ENCODE assay signal across 8 cellular contexts in the genomic region with DNA sequence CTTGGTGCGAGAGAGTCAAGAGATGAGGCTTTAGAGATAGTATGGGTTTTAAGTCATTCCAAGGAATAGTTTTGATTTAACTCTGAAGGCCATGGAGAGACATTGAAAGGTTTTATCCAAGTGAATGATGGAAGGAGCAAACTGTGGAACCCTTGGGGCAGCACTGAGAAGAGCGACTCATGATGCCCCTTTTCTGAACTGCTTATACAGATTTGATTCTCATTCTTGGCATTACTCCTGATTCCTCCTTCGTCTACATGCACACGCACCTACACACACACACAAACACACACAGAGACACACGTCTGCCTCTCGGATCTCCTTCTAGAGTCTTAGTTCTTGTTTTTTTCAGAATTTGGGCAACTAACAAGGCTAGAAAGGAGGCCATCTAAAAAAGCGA.
DNase-seq lines count a peak whose midpoint lies in the region; ATAC-seq, FAIRE-seq and TF ChIP-seq lines count a peak whose summit lies in the region.
"Not testable (repeated sequence)": the region's sequence is repeated elsewhere in the genome, so short reads cannot be mapped to it uniquely, and the experiment has no call there.

No MANE protein-coding gene starts in this region.

- POLR2A ChIA-PET in A549 (lab: Yijun Ruan, JAX), result not testable (repeated sequence)

- CTCF ChIA-PET in A549 (lab: Yijun Ruan, JAX), result not testable (repeated sequence)

- not testable (repeated sequence) for H3K27me3 Mint-ChIP-seq in endodermal cell (ENCODE audit: insufficient read depth)

- H3K79me2 ChIP-seq in mesendoderm (ENCODE audit: control insufficient read depth, insufficient read depth, low read length), result not testable (repeated sequence)

- H3K4me1 Mint-ChIP-seq in endodermal cell, result not testable (repeated sequence)

- not testable (repeated sequence) for H4K5ac ChIP-seq in mesendoderm (ENCODE audit: low read length)

- H3K27ac ChIP-seq in A549; endodermal cell (ENCODE audit: low read depth, low read length); mesendoderm (ENCODE audit: low read depth, low read length); sigmoid colon; upper lobe of right lung: not testable (repeated sequence)

- H3K9ac ChIP-seq in endodermal cell (ENCODE audit: extremely low read depth, low read length, poor library complexity, severe bottlenecking); mesendoderm (ENCODE audit: low read length): not testable (repeated sequence)

- H3K23ac ChIP-seq in mesendoderm (ENCODE audit: low read length), result not testable (repeated sequence)

- H3K27me3 ChIP-seq in endodermal cell (ENCODE audit: control insufficient read depth, insufficient read depth, low read length, poor library complexity, severe bottlenecking); mesendoderm (ENCODE audit: insufficient read depth, low read length, poor library complexity); sigmoid colon; upper lobe of right lung: not testable (repeated sequence)

- not testable (repeated sequence) for H3K4me3 ChIP-seq in A549, sigmoid colon, upper lobe of right lung
- H3K4me3 ChIP-seq in endodermal cell (ENCODE audit: low read length) (peak overlapping the region; percentile 16), mesendoderm (ENCODE audit: low read length) (peak overlapping the region; percentile 0)

- in situ Hi-C loops in GM13976 (cut with MboI; ENCODE audit: low sequenced_read_pairs, unreplicated experiment), result not testable (repeated sequence)

- H3K9me3 ChIP-seq in A549, result peaks cover 42% of the 10 kb centered on the region
- peaks cover 97% of the 10 kb centered on the region for H3K9me3 ChIP-seq in endodermal cell (ENCODE audit: control insufficient read depth, low read length)
- H3K9me3 ChIP-seq in sigmoid colon, result peaks cover 0 to 47% (median under 1%) of the 10 kb centered on the region in 4 donors
- H3K9me3 ChIP-seq in upper lobe of right lung, result peaks cover 13% of the 10 kb centered on the region

- not testable (repeated sequence) for H2BK5ac ChIP-seq in mesendoderm (ENCODE audit: low read length)

- H3K4me3 Mint-ChIP-seq in endodermal cell, result not testable (repeated sequence)

- TF ChIP-seq RAD21 in A549 (conservative IDR thresholded peaks at IDR 0.05 in 1 of 2, IDR thresholded peaks at IDR 0.05 in 1 of 2), result not testable (repeated sequence)

- not testable (repeated sequence) for H3K18ac ChIP-seq in mesendoderm (ENCODE audit: low read length)

- not testable (repeated sequence) for H3K9me3 Mint-ChIP-seq in endodermal cell

- H2BK15ac ChIP-seq in mesendoderm (replicated peaks; ENCODE audit: low read depth), result not testable (repeated sequence)

- TF ChIP-seq EP300 in A549 (IDR thresholded peaks at IDR 0.05); sigmoid colon (IDR thresholded peaks at IDR 0.05): not testable (repeated sequence)

- not testable (repeated sequence) for H3K4ac ChIP-seq in mesendoderm (ENCODE audit: low read depth, low read length)

- not testable (repeated sequence) for DNase-seq in A549 (ENCODE audit: low read depth in 1 of 2, low spot score in 1 of 2); endodermal cell; mesendoderm; upper lobe of right lung
- DNase-seq in GM13976 (ENCODE audit: low spot score) (peak; percentile 53), NAMALWA (ENCODE audit: low spot score) (peak; percentile 26), hepatic stellate cell (ENCODE audit: low spot score) (peak; percentile 7), sigmoid colon (peak; percentile 67)

- TF ChIP-seq POLR2A in A549 (IDR thresholded peaks at IDR 0.05; ENCODE audit: low read length); sigmoid colon (IDR thresholded peaks at IDR 0.05): not testable (repeated sequence)

- not testable (repeated sequence) for H2AK5ac ChIP-seq in mesendoderm (ENCODE audit: low read length)

- not testable (repeated sequence) for H3K4me1 ChIP-seq in A549; endodermal cell (ENCODE audit: control insufficient read depth, insufficient read depth, low read length); mesendoderm (ENCODE audit: control insufficient read depth, low read depth, low read length); sigmoid colon; upper lobe of right lung

- intact Hi-C loops in sigmoid colon (cut with DNase I); upper lobe of right lung (cut with DNase I): not testable (repeated sequence)

- H2BK120ac ChIP-seq in mesendoderm (ENCODE audit: low read depth, low read length), result not testable (repeated sequence)

- not testable (repeated sequence) for FAIRE-seq in A549 (lab: Jason Lieb, UNC)

- H3K36me3 ChIP-seq in endodermal cell (ENCODE audit: control insufficient read depth, insufficient read depth, low read length); mesendoderm (ENCODE audit: control insufficient read depth, insufficient read depth, low read length); sigmoid colon; upper lobe of right lung: not testable (repeated sequence)

- peak; percentile 19 to 37; a peak in 3 of 6 replicates for ATAC-seq in A549
- peak; percentile 18 for ATAC-seq in upper lobe of right lung

- not testable (repeated sequence) for H3K56ac ChIP-seq in mesendoderm (ENCODE audit: low read length)

- not testable (repeated sequence) for H3K79me1 ChIP-seq in mesendoderm (ENCODE audit: low read length)

- not testable (repeated sequence) for H3K27ac Mint-ChIP-seq in endodermal cell

- H3K36me3 Mint-ChIP-seq in endodermal cell (ENCODE audit: low read depth), result not testable (repeated sequence)

- H4K8ac ChIP-seq in mesendoderm (ENCODE audit: low read depth, low read length), result not testable (repeated sequence)

- not testable (repeated sequence) for H3K4me2 ChIP-seq in A549; mesendoderm (ENCODE audit: low read length)

- TF ChIP-seq CTCF in A549 (IDR thresholded peaks at IDR 0.05); GM13976 (IDR thresholded peaks at IDR 0.05; ENCODE audit: borderline replicate concordance, control extremely low read depth, extremely low read depth, insufficient read depth, missing control alignments); endodermal cell (conservative IDR thresholded peaks at IDR 0.05); sigmoid colon (IDR thresholded peaks at IDR 0.05); upper lobe of right lung (IDR thresholded peaks at IDR 0.05): not testable (repeated sequence)

- WGBS in A549 (ENCODE audit: missing lambda C conversion rate), result 20% methylated on average over 7 of the region's 7 CpGs
- WGBS in endodermal cell (ENCODE audit: insufficient coverage in 1 of 2, insufficient read length in 1 of 2), 2 experiments, result 70 to 79% methylated on average over 7 of the region's 7 CpGs
- no CpG with 5 or more reads among the region's 7 CpGs for WGBS in mesendoderm (ENCODE audit: extremely low coverage, insufficient coverage, low lambda C conversion rate)
- WGBS in sigmoid colon, 2 donors, result 72 to 74% methylated on average over 7 of the region's 7 CpGs
